In the genomic region with DNA sequence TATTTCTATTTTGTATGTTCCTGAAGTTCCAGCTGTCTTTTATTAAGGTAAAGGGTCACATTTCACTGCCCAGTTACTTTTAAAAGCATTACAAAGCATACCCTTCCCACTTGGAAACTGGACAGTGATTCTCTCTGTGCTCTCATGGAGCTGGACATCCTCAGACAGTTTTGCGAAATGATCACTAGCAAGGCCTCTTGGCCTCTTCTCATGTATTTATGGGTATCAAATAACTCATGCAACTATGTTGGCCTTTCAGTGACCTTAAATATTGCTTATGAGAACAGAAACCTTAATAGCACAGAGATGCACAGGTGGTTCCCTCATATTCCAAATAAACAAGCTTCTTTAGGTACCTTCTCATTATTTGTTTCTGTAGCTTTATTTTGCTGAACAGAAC, we compare ENCODE assay signal across 1 cellular context.
A peak's percentile ranks its signal among the peaks of the same experiment; 100 is the strongest.
TF ChIP-seq lines count a peak whose summit lies in the region.

No MANE protein-coding gene starts in this region.

TF ChIP-seq in HepG2, 621 proteins besides CTCF, POLR2A, EP300 and RAD21:
- TF ChIP-seq U2AF2 (IDR thresholded peaks at IDR 0.05; ENCODE audit: low read depth, low read length) (no peak), POLR2AphosphoS2 (IDR thresholded peaks at IDR 0.05; ENCODE audit: low read depth, low read length) (0 out of 2 replicates have a peak, but pooled peaks have one; percentile 30)
TF ChIP-seq in HepG2: peak in this region for 1.
